8 cellular contexts compared by ENCODE assay signal in the genomic region with DNA sequence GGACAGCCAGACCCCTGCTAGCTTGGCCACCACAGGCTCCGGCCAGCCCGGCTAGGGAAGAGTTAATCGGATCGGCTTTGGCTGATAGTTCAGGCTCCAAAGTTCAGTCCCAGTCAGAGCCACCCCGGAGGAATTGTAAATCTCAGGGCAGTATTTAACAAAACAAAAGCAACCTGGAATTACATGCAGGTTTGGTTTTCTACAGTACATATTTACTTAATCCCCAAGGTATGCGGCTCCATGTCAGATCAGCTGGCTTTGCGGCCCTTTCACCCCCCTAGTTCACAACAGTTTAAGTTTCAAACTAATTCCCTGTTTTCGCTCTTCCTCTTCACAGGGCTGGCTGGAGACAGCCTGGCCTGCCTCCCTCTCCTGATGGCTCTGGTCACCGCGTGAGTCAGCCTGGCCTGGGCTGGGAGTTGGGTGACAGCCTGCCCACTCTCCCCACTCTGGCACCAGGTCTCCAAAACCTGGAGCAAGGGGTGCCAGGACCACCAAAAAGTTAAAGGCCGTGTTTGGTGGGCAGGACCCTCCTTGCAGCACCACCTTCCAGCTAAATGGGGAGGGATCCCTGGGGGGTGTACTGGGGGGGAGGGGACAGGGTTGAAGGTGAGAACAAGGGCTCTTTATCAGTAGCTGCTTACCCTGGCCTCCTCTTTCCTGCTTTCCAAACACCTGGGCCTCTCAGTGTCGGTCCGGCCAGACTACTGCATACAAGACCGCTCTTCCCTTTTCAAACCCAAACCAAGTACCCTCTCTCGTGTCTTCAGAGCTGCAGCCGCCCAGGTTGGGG. TPM values are rescaled to one million over a fixed set of nuclear protein-coding genes. Genes with fewer than 3 reads are reported as not detected.
DNase-seq lines count a peak whose midpoint lies in the region; ATAC-seq and TF ChIP-seq lines count a peak whose summit lies in the region.

No MANE protein-coding gene starts in this region.

- peaks cover 15% of the 10 kb centered on the region for H3K36me3 Mint-ChIP-seq in activated T-cell treated with anti-CD3 and anti-CD28 coated beads, Interleukin-2, amount 50 U/mL, for 4 hours (ENCODE audit: insufficient read depth)

- H3K4me2 ChIP-seq in osteoblast (ENCODE audit: insufficient read depth, low read length), result peak overlapping the region; percentile 88

- no peak for TF ChIP-seq CTCF in HFF-Myc (IDR thresholded peaks at IDR 0.05; ENCODE audit: low read depth, low read length, missing control alignments)
- TF ChIP-seq CTCF in osteoblast (IDR thresholded peaks at IDR 0.05; ENCODE audit: extremely low read depth, low read depth, low read length), result no peak

- H3K4me3 ChIP-seq in HFF-Myc (replicated peaks; ENCODE audit: low read depth, low read length), result peak overlapping the region; percentile 54
- peak overlapping the region; percentile 92 for H3K4me3 ChIP-seq in osteoblast (ENCODE audit: insufficient read depth, low read length)

- H3K9me3 ChIP-seq in osteoblast (ENCODE audit: low read depth, low read length), result no peaks in the 10 kb centered on the region

- H3K4me1 ChIP-seq in osteoblast (ENCODE audit: insufficient read depth, low read length), result peaks cover 54% of the 10 kb centered on the region

- no peaks in the 10 kb centered on the region for H4K20me1 ChIP-seq in osteoblast (ENCODE audit: insufficient read depth, low read length)

- H3K9me3 Mint-ChIP-seq in activated T-cell treated with anti-CD3 and anti-CD28 coated beads, Interleukin-2, amount 50 U/mL, for 4 hours, result no peaks in the 10 kb centered on the region

- H2AFZ ChIP-seq in osteoblast (ENCODE audit: low read length), result no peak overlapping the region

- H3K4me1 Mint-ChIP-seq in activated T-cell treated with anti-CD3 and anti-CD28 coated beads, Interleukin-2, amount 50 U/mL, for 4 hours (ENCODE audit: low read depth), result peaks cover 74% of the 10 kb centered on the region

- peak overlapping the region; percentile 96 for H3K27ac ChIP-seq in osteoblast (ENCODE audit: low read depth, low read length)

- peaks cover 53% of the 10 kb centered on the region for H3K79me2 ChIP-seq in osteoblast (ENCODE audit: insufficient read depth, low read length)

- no peak for ATAC-seq in activated T-cell treated with anti-CD3 and anti-CD28 coated beads, Interleukin-2, amount 50 U/mL, for 4 hours
- peak; percentile 51 for ATAC-seq in Right ventricle myocardium superior (ENCODE audit: poor library complexity)
- no peak for ATAC-seq in HG02981 (IDR thresholded peaks at IDR 0.05; ENCODE audit: unreplicated experiment)

- no peaks in the 10 kb centered on the region for H3K27me3 ChIP-seq in osteoblast (ENCODE audit: insufficient read depth, low read length)

- peak; percentile 73 for DNase-seq in AG08395 (ENCODE audit: low spot score)
- no peak for DNase-seq in HFF-Myc (ENCODE audit: extremely low read depth, low read depth)
- no peak for DNase-seq in activated T-cell treated with anti-CD3 and anti-CD28 coated beads, Interleukin-2, amount 50 U/mL, for 4 hours
- DNase-seq in Right ventricle myocardium superior, result peak; percentile 79
- DNase-seq in osteoblast (ENCODE audit: insufficient read length, low spot score, missing footprints), result peak; percentile 86
- no peak for DNase-seq in cortex of kidney (lab: John Stamatoyannopoulos, UW)
- DNase-seq in mesenteric fat pad (ENCODE audit: low spot score), result no peak

- intact Hi-C loops in Right ventricle myocardium superior (cut with DNase I), result loop anchor here (5.0 kb wide), 2 partner anchors 139 to 209 kb away; no protein-coding TSS in a partner anchor

- peaks cover 2% of the 10 kb centered on the region for H3K27me3 Mint-ChIP-seq in activated T-cell treated with anti-CD3 and anti-CD28 coated beads, Interleukin-2, amount 50 U/mL, for 4 hours (ENCODE audit: low read depth)

- peak overlapping the region; percentile 97 for H3K4me3 Mint-ChIP-seq in activated T-cell treated with anti-CD3 and anti-CD28 coated beads, Interleukin-2, amount 50 U/mL, for 4 hours

- peaks cover 18% of the 10 kb centered on the region for H3K36me3 ChIP-seq in osteoblast (ENCODE audit: insufficient read depth, low read length)

RNA-seq across cellular contexts. Expression of gene DHRS3, which starts 1.9 kb away (rescaled TPM):
- total RNA-seq in activated T-cell treated with anti-CD3 and anti-CD28 coated beads, Interleukin-2, amount 50 U/mL, for 4 hours, result 10 to 100 TPM; 60.4 to 72.6 (median 69.9) TPM
- total RNA-seq in Right ventricle myocardium superior (84.7 TPM), osteoblast (161 and 172 TPM in 2 replicates), mesenteric fat pad (495 TPM)

RNA-seq across cellular contexts. Expression of gene AADACL4, which starts 27.8 kb away (rescaled TPM):
- not detected for total RNA-seq in activated T-cell treated with anti-CD3 and anti-CD28 coated beads, Interleukin-2, amount 50 U/mL, for 4 hours
- total RNA-seq in Right ventricle myocardium superior (not detected), osteoblast (not detected in 2 replicates), mesenteric fat pad (not detected)

Comparison
In these comparisons a context has a peak if more than half of its experiments do, and no peak if none do; other contexts are left out.
1. DNase-seq: peak in AG08395 (single experiment), Right ventricle myocardium superior (single experiment) and osteoblast (single experiment); none in HFF-Myc (single experiment), activated T-cell treated with anti-CD3 and anti-CD28 coated beads, Interleukin-2, amount 50 U/mL, for 4 hours (single experiment), cortex of kidney (single experiment) and mesenteric fat pad (single experiment).